ENCODE assay signal across 7 cellular contexts in the genomic region with DNA sequence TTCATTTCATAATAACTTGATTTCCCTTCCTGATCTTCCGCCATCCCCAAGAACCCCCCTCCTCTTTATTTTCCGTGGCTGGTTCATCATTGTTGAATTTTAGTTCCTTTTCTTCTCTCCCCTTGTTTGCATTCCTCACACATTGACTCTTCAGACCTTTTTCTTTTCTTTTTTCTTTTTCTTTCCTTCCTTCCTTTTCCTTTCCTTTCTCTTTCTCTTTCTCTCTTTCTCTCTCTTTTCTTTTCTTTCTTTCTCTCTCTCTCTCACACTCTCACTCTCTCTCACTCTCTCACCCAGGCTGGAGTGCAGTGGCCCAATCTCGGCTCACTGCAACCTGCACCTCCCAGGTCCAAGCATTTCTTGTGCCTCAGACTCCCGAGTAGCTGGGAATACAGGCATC.
"Had no signal": no experiment of that assay in that cellular context is flagged by ENCODE, and none has a peak within 500 bp of the region (broad histone marks: within the 10 kb centered on the region; RNA-seq: fewer than 3 reads in every experiment).

No MANE protein-coding gene starts in this region.

- H3K9me3 Mint-ChIP-seq: GM23338, H9 had no signal

- H3K27ac ChIP-seq: HL-60, KMS-11 had no signal

- H3K4me3 Mint-ChIP-seq: GM23338, H9, IgD-negative memory B cell had no signal

- H3K27me3 Mint-ChIP-seq: IgD-negative memory B cell had no signal

- DNase-seq: H9, KBM-7 had no signal

- ATAC-seq: GM23338, HCT116 had no signal

- H3K4me3 ChIP-seq: GM23338 had no signal

- H2AFZ ChIP-seq: GM23338 had no signal

- H3K4me2 ChIP-seq: GM23338, KMS-11 had no signal

- H3K27ac Mint-ChIP-seq: GM23338 had no signal

- H3K9ac ChIP-seq: KMS-11 had no signal
